34 cellular contexts compared by ENCODE assay signal in the genomic region with DNA sequence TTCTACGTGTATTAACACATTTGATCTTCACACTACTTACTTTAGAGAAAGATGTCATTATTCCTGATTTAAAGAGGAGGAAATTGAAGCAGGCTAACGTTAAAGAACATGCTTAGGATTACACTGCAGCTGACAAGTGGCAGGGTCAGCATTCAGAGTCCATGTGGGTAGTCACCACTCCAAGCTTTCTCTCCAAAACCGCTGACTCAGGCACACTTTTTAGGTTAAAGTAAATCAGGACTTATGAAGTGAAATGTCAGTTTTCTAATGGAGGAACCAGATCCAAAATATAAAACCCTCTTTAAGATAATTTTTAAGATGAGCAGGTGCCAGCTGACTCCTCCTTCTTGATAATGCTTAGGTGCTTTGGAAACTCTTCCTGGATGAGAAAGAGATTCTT.
"Had no signal": no experiment of that assay in that cellular context is flagged by ENCODE, and none has a peak within 500 bp of the region (broad histone marks: within the 10 kb centered on the region; RNA-seq: fewer than 3 reads in every experiment).

No MANE protein-coding gene starts in this region.

- H3K4me1 ChIP-seq: adrenal gland, ascending aorta, body of pancreas, breast epithelium had no signal

- FAIRE-seq: astrocyte, bronchial epithelial cell had no signal

- H3K27me3 ChIP-seq: adrenal gland, ascending aorta, body of pancreas, brain microvascular endothelial cell, cardiac muscle cell had no signal

- H3K36me3 ChIP-seq: adrenal gland, ascending aorta, brain microvascular endothelial cell, breast epithelium, cardiac muscle cell had no signal

- H3K27ac ChIP-seq: adrenal gland, ascending aorta, body of pancreas, brain microvascular endothelial cell, breast epithelium, cardiac muscle cell had no signal

- ATAC-seq: activated naive CD4-positive, alpha-beta T cell treated with anti-CD3 and anti-CD28 coated beads, Interleukin-2, amount 50 U/mL, for 72 hours; activated naive CD8-positive, alpha-beta T cell treated with anti-CD3 and anti-CD28 coated beads, Interleukin-2, amount 50 U/mL, for 24 hours; activated T-cell treated with anti-CD3 and anti-CD28 coated beads, Interleukin-2, amount 50 U/mL, for 4 hours; activated T-cell treated with anti-CD3 and anti-CD28 coated beads, Interleukin-2, amount 50 U/mL, for 72 hours; activated T-helper 17 cell treated with anti-CD3 and anti-CD28 coated beads, Interleukin-2, amount 50 U/mL, for 72 hours; body of pancreas had no signal

- DNase-seq: activated effector memory CD4-positive, alpha-beta T cell treated with anti-CD3 and anti-CD28 coated beads, Interleukin-2, amount 50 U/mL, for 16 hours; activated effector memory CD4-positive, alpha-beta T cell treated with Interleukin-2 at 50 U/mL for 16 hours; activated gamma-delta T cell; activated gamma-delta T cell treated with Interleukin-2 at 50 U/mL for 16 hours; activated naive CD4-positive, alpha-beta T cell; activated naive CD4-positive, alpha-beta T cell treated with anti-CD3 and anti-CD28 coated beads for 36 hours; activated naive CD4-positive, alpha-beta T cell treated with anti-CD3 and anti-CD28 coated beads, Interleukin-2, amount 10 ng/mL, durations not matched to agents 7 days and 5 days; activated naive CD4-positive, alpha-beta T cell treated with anti-CD3 and anti-CD28 coated beads, Interleukin-2, amount 50 U/mL, for 16 hours; activated naive CD4-positive, alpha-beta T cell treated with Interleukin-2 at 50 U/mL for 16 hours; activated naive CD8-positive, alpha-beta T cell treated with anti-CD3 and anti-CD28 coated beads for 36 hours; activated naive CD8-positive, alpha-beta T cell treated with anti-CD3 and anti-CD28 coated beads, Interleukin-2, amount 10 ng/mL, durations not matched to agents 7 days and 5 days; activated naive CD8-positive, alpha-beta T cell treated with anti-CD3 and anti-CD28 coated beads, Interleukin-2, amount 50 U/mL, for 24 hours; activated T-cell treated with anti-CD3 and anti-CD28 coated beads, Interleukin-2, amount 50 U/mL, for 1 hour; activated T-cell treated with anti-CD3 and anti-CD28 coated beads, Interleukin-2, amount 50 U/mL, for 24 hours; activated T-cell treated with anti-CD3 and anti-CD28 coated beads, Interleukin-2, amount 50 U/mL, for 4 hours; activated T-cell treated with anti-CD3 and anti-CD28 coated beads, Interleukin-2, amount 50 U/mL, for 48 hours; activated T-cell treated with anti-CD3 and anti-CD28 coated beads, Interleukin-2, amount 50 U/mL, for 72 hours; adrenal gland; amniotic stem cell; amygdala; anterior cingulate cortex; aorta; body of pancreas; brain microvascular endothelial cell; caudate nucleus; central memory CD4-positive, alpha-beta T cell; cerebellar nuclear complex had no signal

- H3K9me3 ChIP-seq: adrenal gland, ascending aorta, body of pancreas, breast epithelium had no signal

- H3K4me3 ChIP-seq: adrenal gland, ascending aorta, body of pancreas, breast epithelium, cardiac muscle cell had no signal
